In genomic region chr2:134675294-134675693, GRCh38 we compare ENCODE assay signal across 28 cellular contexts. TPM values are rescaled to one million over a fixed set of nuclear protein-coding genes. Genes with fewer than 3 reads are reported as not detected.
"Had no signal": no experiment of that assay in that cellular context is flagged by ENCODE, and none has a peak within 500 bp of the region (broad histone marks: within the 10 kb centered on the region; RNA-seq: fewer than 3 reads in every experiment).

No MANE protein-coding gene starts in this region.

- ATAC-seq: activated CD8-positive, alpha-beta T cell treated with anti-CD3 and anti-CD28 coated beads for 36 hours; activated naive CD8-positive, alpha-beta T cell treated with anti-CD3 and anti-CD28 coated beads, Interleukin-2, amount 50 U/mL, for 24 hours; activated T-cell treated with anti-CD3 and anti-CD28 coated beads, Interleukin-2, amount 50 U/mL, for 4 hours; gastrocnemius medialis; left cardiac atrium; sciatic nerve; stimulated activated effector memory CD8-positive, alpha-beta T cell treated with anti-CD3 and anti-CD28 coated beads, Interleukin-12 subunit alpha, Interleukin-12 subunit beta, amount 100 ng/mL, for 72 hours; stimulated activated naive CD8-positive, alpha-beta T cell treated with anti-CD3 and anti-CD28 coated beads, Interleukin-15, amount 100 ng/mL, for 72 hours had no signal

- H3K27me3 ChIP-seq: breast epithelium, gastrocnemius medialis had no signal

- H3K36me3 ChIP-seq: breast epithelium, esophagus squamous epithelium, gastrocnemius medialis, tibial artery had no signal

- H3K9me3 ChIP-seq: breast epithelium, esophagus squamous epithelium, gastrocnemius medialis, tibial artery had no signal

- H3K27ac ChIP-seq: breast epithelium, esophagus squamous epithelium, gastrocnemius medialis, hepatocyte, tibial artery had no signal

- DNase-seq: activated CD4-positive, alpha-beta T cell treated with anti-CD3 and anti-CD28 coated beads, Interleukin-2, amount 50 U/mL, for 1 hour; activated CD4-positive, CD25-positive, alpha-beta regulatory T cell treated with anti-CD3 and anti-CD28 coated beads, Interleukin-2, amount 50 U/mL, for 72 hours; activated CD8-positive, alpha-beta T cell treated with anti-CD3 and anti-CD28 coated beads for 36 hours; activated naive CD8-positive, alpha-beta T cell treated with anti-CD3 and anti-CD28 coated beads, Interleukin-2, amount 50 U/mL, for 24 hours; activated T-cell treated with anti-CD3 and anti-CD28 coated beads, Interleukin-2, amount 50 U/mL, for 4 hours; amygdala; effector CD4-positive, alpha-beta T cell; esophagus squamous epithelium; gastrocnemius medialis; islet precursor cell; left cardiac atrium; small intestine; stimulated activated CD4-positive, alpha-beta T cell treated with anti-CD3 and anti-CD28 coated beads, Interleukin-4, amount 100 ng/mL, for 24 hours; stimulated activated naive CD8-positive, alpha-beta T cell treated with anti-CD3 and anti-CD28 coated beads, Interleukin-15, amount 100 ng/mL, for 72 hours; T-helper 9 cell; tibial artery had no signal

- H3K27ac Mint-ChIP-seq: activated CD8-positive, alpha-beta T cell treated with anti-CD3 and anti-CD28 coated beads for 36 hours; activated naive CD8-positive, alpha-beta T cell treated with anti-CD3 and anti-CD28 coated beads, Interleukin-2, amount 50 U/mL, for 24 hours; activated T-helper 2 cell treated with anti-CD3 and anti-CD28 coated beads, Interferon-gamma antibody, Interleukin-2, Interleukin-4, amounts not matched to agents 10 μg/mL and 5 μg/mL and 100 μg/mL, durations not matched to agents 14 hours and 24 hours and 36 hours; dendritic cell treated with granulocyte-macrophage colony-stimulating factor and Interleukin-4, amounts not matched to agents 40 ng/mL and 50 ng/mL, for 4 days; memory B cell; nephron; progenitor cell of endocrine pancreas; stimulated activated effector memory CD8-positive, alpha-beta T cell treated with anti-CD3 and anti-CD28 coated beads, Interleukin-12 subunit alpha, Interleukin-12 subunit beta, amount 100 ng/mL, for 72 hours; stimulated activated naive CD8-positive, alpha-beta T cell treated with anti-CD3 and anti-CD28 coated beads, Interleukin-15, amount 100 ng/mL, for 72 hours had no signal

- H3K36me3 Mint-ChIP-seq: activated naive CD4-positive, alpha-beta T cell treated with anti-CD3 and anti-CD28 coated beads, Interleukin-2, amount 50 U/mL, for 24 hours; memory B cell; stimulated activated effector memory CD8-positive, alpha-beta T cell treated with anti-CD3 and anti-CD28 coated beads, Interleukin-12 subunit alpha, Interleukin-12 subunit beta, amount 100 ng/mL, for 72 hours had no signal

- H3K27me3 Mint-ChIP-seq: activated CD8-positive, alpha-beta T cell treated with anti-CD3 and anti-CD28 coated beads for 36 hours; activated naive CD4-positive, alpha-beta T cell treated with anti-CD3 and anti-CD28 coated beads, Interleukin-2, amount 50 U/mL, for 24 hours; central memory CD8-positive, alpha-beta T cell; memory B cell had no signal

- H3K9me3 Mint-ChIP-seq: activated CD8-positive, alpha-beta T cell treated with anti-CD3 and anti-CD28 coated beads for 36 hours; activated naive CD4-positive, alpha-beta T cell treated with anti-CD3 and anti-CD28 coated beads, Interleukin-2, amount 50 U/mL, for 24 hours; activated T-cell treated with anti-CD3 and anti-CD28 coated beads, Interleukin-2, amount 50 U/mL, for 4 hours; activated T-helper 2 cell treated with anti-CD3 and anti-CD28 coated beads, Interferon-gamma antibody, Interleukin-2, Interleukin-4, amounts not matched to agents 10 μg/mL and 5 μg/mL and 100 μg/mL, durations not matched to agents 14 hours and 24 hours and 36 hours; central memory CD8-positive, alpha-beta T cell; dendritic cell treated with granulocyte-macrophage colony-stimulating factor and Interleukin-4, amounts not matched to agents 40 ng/mL and 50 ng/mL, for 4 days; memory B cell; stimulated activated effector memory CD8-positive, alpha-beta T cell treated with anti-CD3 and anti-CD28 coated beads, Interleukin-12 subunit alpha, Interleukin-12 subunit beta, amount 100 ng/mL, for 72 hours; stimulated activated naive CD8-positive, alpha-beta T cell treated with anti-CD3 and anti-CD28 coated beads, Interleukin-15, amount 100 ng/mL, for 72 hours had no signal

- H3K79me2 ChIP-seq: hepatocyte had no signal

- H2AFZ ChIP-seq: hepatocyte had no signal

- H3K4me3 Mint-ChIP-seq: activated CD8-positive, alpha-beta T cell treated with anti-CD3 and anti-CD28 coated beads for 36 hours; activated naive CD4-positive, alpha-beta T cell treated with anti-CD3 and anti-CD28 coated beads, Interleukin-2, amount 50 U/mL, for 24 hours; activated naive CD8-positive, alpha-beta T cell treated with anti-CD3 and anti-CD28 coated beads, Interleukin-2, amount 50 U/mL, for 24 hours; activated T-cell treated with anti-CD3 and anti-CD28 coated beads, Interleukin-2, amount 50 U/mL, for 4 hours; central memory CD8-positive, alpha-beta T cell; dendritic cell treated with granulocyte-macrophage colony-stimulating factor and Interleukin-4, amounts not matched to agents 40 ng/mL and 50 ng/mL, for 4 days; memory B cell; nephron; stimulated activated effector memory CD8-positive, alpha-beta T cell treated with anti-CD3 and anti-CD28 coated beads, Interleukin-12 subunit alpha, Interleukin-12 subunit beta, amount 100 ng/mL, for 72 hours; stimulated activated naive CD8-positive, alpha-beta T cell treated with anti-CD3 and anti-CD28 coated beads, Interleukin-15, amount 100 ng/mL, for 72 hours had no signal

- H3K4me3 ChIP-seq: breast epithelium, esophagus squamous epithelium, gastrocnemius medialis, hepatocyte, tibial artery had no signal

- H3K4me2 ChIP-seq: hepatocyte had no signal

- H3K4me1 ChIP-seq: breast epithelium, esophagus squamous epithelium, gastrocnemius medialis, tibial artery had no signal

RNA-seq across cellular contexts. Expression of gene TMEM163, which starts 43.5 kb away (rescaled TPM):
- total RNA-seq: activated CD8-positive, alpha-beta T cell treated with anti-CD3 and anti-CD28 coated beads for 36 hours; gastrocnemius medialis; osteocyte had no signal
